ENCODE assay signal across 8 cellular contexts in the genomic region with DNA sequence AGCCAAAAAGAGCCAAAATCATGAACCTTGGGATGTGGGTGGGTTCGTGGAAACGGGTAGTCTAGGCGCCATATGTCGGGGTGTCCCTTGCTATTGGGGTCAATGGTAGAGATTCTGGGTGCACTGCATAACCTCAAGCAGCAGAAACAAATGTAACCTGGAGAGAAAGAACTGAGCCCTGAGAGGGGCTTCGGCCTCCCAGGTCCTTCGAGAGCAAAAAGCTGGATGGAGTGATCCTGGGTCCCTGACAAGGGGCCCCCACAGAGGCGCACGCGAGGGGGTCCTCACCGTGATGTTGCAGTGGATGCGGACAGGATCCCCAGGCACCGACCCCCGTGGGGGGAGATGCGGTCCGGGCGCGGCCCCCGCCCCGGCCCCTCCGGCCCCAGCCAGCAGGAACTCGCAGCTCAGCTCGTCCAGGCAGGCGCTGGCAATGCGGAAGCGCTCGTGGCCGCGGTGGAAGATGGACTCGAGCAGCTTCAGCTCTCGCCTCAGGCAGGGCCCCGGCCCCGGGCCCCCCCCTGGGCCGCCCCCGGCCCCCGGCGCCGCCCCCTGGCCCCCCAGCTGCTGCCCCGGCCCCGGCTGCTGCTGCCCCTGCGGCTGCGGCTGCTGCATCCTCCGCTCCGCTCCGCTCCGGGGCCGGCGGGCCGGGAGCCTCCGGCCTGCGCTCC. TPM values are rescaled to one million over a fixed set of nuclear protein-coding genes. Genes with fewer than 3 reads are reported as not detected.
DNase-seq lines count a peak whose midpoint lies in the region; ATAC-seq, FAIRE-seq and TF ChIP-seq lines count a peak whose summit lies in the region.

No MANE protein-coding gene starts in this region.

- no peak for TF ChIP-seq RAD21 in K562 (CRISPR knock-in tag; conservative IDR thresholded peaks at IDR 0.05 in 1 of 2, IDR thresholded peaks at IDR 0.05 in 1 of 2)

- intact Hi-C loops in K562 (cut with micrococcal nuclease) = loop anchor here (2.0 to 5.0 kb wide), 5 partner anchors 199 to 529 kb away; a partner anchor contains a TSS

- H3K9ac ChIP-seq in ES-I3 (ENCODE audit: low read depth, low read length) (peak overlapping the region; percentile 83), K562 (ENCODE audit: insufficient read depth in 1 of 2, low read depth in 2 of 2, low read length in 2 of 2) (peak overlapping the region; percentile 80 to 94)

- H3K4me3 ChIP-seq in RWPE2 (ENCODE audit: severe bottlenecking) = peak overlapping the region; percentile 76
- H3K4me3 ChIP-seq in K562 = peak overlapping the region; percentile 82

- BruUV-seq in K562 (replicated peaks; lab: Mats Ljungman, UMichigan) = no TSS peak

- H3K9me3 ChIP-seq in ES-I3 (ENCODE audit: control insufficient read depth, insufficient read depth, low read length) (no peaks in the 10 kb centered on the region), RWPE2 (ENCODE audit: severe bottlenecking) (no peaks in the 10 kb centered on the region), K562 (replicated peaks; ENCODE audit: control insufficient read depth, insufficient read depth, low read depth, low read length) (no peaks in the 10 kb centered on the region)

- WGBS in K562 (ENCODE audit: insufficient coverage, low coverage, missing lambda C conversion rate) = under 1% methylated on average over 21 of the region's 50 CpGs

- H3K4me1 ChIP-seq in ES-I3 (ENCODE audit: insufficient read depth, low read length) (peaks cover 12% of the 10 kb centered on the region), RWPE2 (ENCODE audit: insufficient read depth, poor library complexity, severe bottlenecking) (peaks cover 8% of the 10 kb centered on the region), K562 (replicated peaks in 1 of 2; ENCODE audit: control insufficient read depth in 2 of 2, insufficient read depth in 2 of 2, low read length in 2 of 2) (peaks cover 18 to 21% of the 10 kb centered on the region in 2 experiments; a peak in 4 of 5 replicates)

- in situ Hi-C loops in K562 (cut with MboI) = loop anchor here (5.0 kb wide), 1 partner anchor 71 kb away; no protein-coding TSS in a partner anchor

- no peaks in the 10 kb centered on the region for H3K27me3 ChIP-seq in RWPE2 (ENCODE audit: insufficient read depth, poor library complexity, severe bottlenecking)
- peaks cover 0 to 2% of the 10 kb centered on the region in 2 experiments; a peak in 1 of 5 replicates for H3K27me3 ChIP-seq in K562 (ENCODE audit: control insufficient read depth in 2 of 2, insufficient read depth in 2 of 2, low read length in 2 of 2)

- POLR2A ChIA-PET in K562 (lab: Yijun Ruan, JAX) = interaction anchor here (0.6 kb wide), 1 partner anchor 17 kb away, joined by 3 read pairs; no protein-coding TSS in a partner anchor

- ATAC-seq in HG02642 (IDR thresholded peaks at IDR 0.05; ENCODE audit: poor library complexity, unreplicated experiment) (peak; percentile 22), RWPE2 (ENCODE audit: low read depth) (no peak), K562 (peak; percentile 6; the same call in 2 of the 3 replicates)

- peak; percentile 51 for FAIRE-seq in K562 (lab: Jason Lieb, UNC)

- peaks cover 27% of the 10 kb centered on the region for H3K79me2 ChIP-seq in K562 (ENCODE audit: control insufficient read depth, insufficient read depth, low read length)

- H3K9me1 ChIP-seq in K562 (ENCODE audit: control insufficient read depth, insufficient read depth, low read length) = no peaks in the 10 kb centered on the region

- H3K36me3 ChIP-seq in ES-I3 (ENCODE audit: insufficient read depth, low read length) = peaks cover 25% of the 10 kb centered on the region
- H3K36me3 ChIP-seq in RWPE2 (ENCODE audit: low read depth) = peaks cover 32% of the 10 kb centered on the region
- H3K36me3 ChIP-seq in K562 (ENCODE audit: control insufficient read depth, insufficient read depth, low read length) = peaks cover 32% of the 10 kb centered on the region

- TF ChIP-seq POLR2A in K562 (conservative IDR thresholded peaks at IDR 0.05) = no peak

- CTCF ChIA-PET in K562 (lab: Yijun Ruan, JAX; ENCODE audit: low intra/inter-chr PET ratio) = interaction anchor here (0.7 to 2.8 kb wide), 6 partner anchors 12 to 503 kb away, joined by 3 to 19 read pairs (median 4); no protein-coding TSS in a partner anchor

- no peak for TF ChIP-seq EP300 in K562 (IDR thresholded peaks at IDR 0.05; ENCODE audit: low read length)

- TF ChIP-seq CTCF in RWPE2 (IDR thresholded peaks at IDR 0.05; ENCODE audit: poor library complexity, severe bottlenecking) (no peak), K562 (IDR thresholded peaks at IDR 0.05 in 2 of 3, conservative IDR thresholded peaks at IDR 0.05 in 1 of 3; ENCODE audit: insufficient read depth in 2 of 3, low read depth in 1 of 3, low read length in 3 of 3) (no peak)

- DNase-seq in RWPE2 (ENCODE audit: low spot score) (no peak), K562 (ENCODE audit: extremely low read depth in 1 of 4, low spot score in 3 of 4) (peak; percentile 32 to 85 (median 63)), iris pigment epithelial cell (ENCODE audit: low read depth) (peak; percentile 39), NCI-H1105 (lab: John Stamatoyannopoulos, UW) (no peak)
- DNase-seq in stimulated activated CD4-positive, alpha-beta T cell treated with anti-CD3 and anti-CD28 coated beads, Interleukin-4, amount 100 ng/mL, for 24 hours = peak; percentile 21
- no peak for DNase-seq in NK-92 treated with Interleukin-12 subunit alpha and Interleukin-12 subunit beta, amount 100 ng/mL, for 24 hours (lab: John Stamatoyannopoulos, UW)

- H3K27ac ChIP-seq in RWPE2 (ENCODE audit: poor library complexity, severe bottlenecking) (peak overlapping the region; percentile 83), K562 (ENCODE audit: extremely low read depth, low read depth, low read length) (peak overlapping the region; percentile 68)

- H3K4me2 ChIP-seq in K562 (ENCODE audit: insufficient read depth, low read length) = peak overlapping the region; percentile 99

- H4K20me1 ChIP-seq in K562 (replicated peaks; ENCODE audit: control insufficient read depth, insufficient read depth, low read length) = no peaks in the 10 kb centered on the region

- peak overlapping the region; percentile 26 for H2AFZ ChIP-seq in K562 (ENCODE audit: low read depth, low read length)

RNA-seq across cellular contexts. Expression of a gene that starts 0.4 kb away (rescaled TPM):
- total RNA-seq in K562 (2011; cell fraction: chromatin; rRNA removed; ENCODE audit: low replicate concordance) = 32.4 and 54.0 TPM in 2 replicates
- total RNA-seq in K562 (2011; cell fraction: nucleolus; rRNA removed) = 26.2 and 28.7 TPM in 2 replicates
- 24.3 and 36.3 TPM in 2 replicates for total RNA-seq in K562 (2011; cell fraction: nucleoplasm; rRNA removed)
- total RNA-seq in K562 (2014; rRNA removed) (21.6 and 25.2 TPM in 2 replicates), K562 (2014; rRNA removed; fragmentation: Illumina TruSeq; extraction: Trizol) (28.5 and 32.1 TPM in 2 replicates), K562 (2015; rRNA removed; fragmentation: Illumina TruSeq; extraction: Trizol) (31.6 and 33.2 TPM in 2 replicates), K562 (2021) (58.8 and 62.4 TPM in 2 replicates)
- polyA plus RNA-seq in K562 (2011; rRNA removed) (14.2 and 17.7 TPM in 2 replicates), K562 (2014; fragmentation: Illumina TruSeq; extraction: Trizol) (39.0 and 48.3 TPM in 2 replicates), K562 (2014; fragmentation: Nextera tagmentation; extraction: Ambion mirVana) (10 to 100 TPM in 1 of 2 experiments, 1 to 10 TPM in 1; 8.0 to 10.6 TPM), K562 (2014; rRNA removed) (17.9 and 27.6 TPM in 2 replicates)
- 5.4 and 7.9 TPM in 2 replicates for polyA plus RNA-seq in K562 (2011; cell fraction: cytosol; rRNA removed)
- polyA plus RNA-seq in K562 (2011; cell fraction: nucleus; rRNA removed) = 33.8 and 37.6 TPM in 2 replicates
- polyA plus RNA-seq in K562 (2012) = 43.5 and 51.3 TPM in 2 replicates
- polyA minus RNA-seq in K562 (2011; rRNA and poly(A)+ RNA removed) = 8.3 and 8.9 TPM in 2 replicates
- 12.8 and 15.7 TPM in 2 replicates for polyA minus RNA-seq in K562 (2011; cell fraction: cytosol; rRNA and poly(A)+ RNA removed)
- 12.1 and 22.4 TPM in 2 replicates for polyA minus RNA-seq in K562 (2011; cell fraction: nucleus; rRNA and poly(A)+ RNA removed)

RNA-seq across cellular contexts. Expression of a gene that starts 9.5 kb away (rescaled TPM):
- total RNA-seq in K562 (2011; cell fraction: chromatin; rRNA removed; ENCODE audit: low replicate concordance) = not detected in 2 replicates
- total RNA-seq in K562 (2011; cell fraction: nucleolus; rRNA removed) = not detected in 2 replicates
- not detected in 2 replicates for total RNA-seq in K562 (2011; cell fraction: nucleoplasm; rRNA removed)
- not detected in 2 replicates for total RNA-seq in K562 (2014; rRNA removed)
- total RNA-seq in K562 (2014; rRNA removed; fragmentation: Illumina TruSeq; extraction: Trizol) = not detected in 2 replicates
- total RNA-seq in K562 (2015; rRNA removed; fragmentation: Illumina TruSeq; extraction: Trizol) = not detected in 2 replicates
- total RNA-seq in K562 (2021) = not detected in 2 replicates
- polyA plus RNA-seq in K562 (2011; rRNA removed) = not detected in 2 replicates
- not detected in 2 replicates for polyA plus RNA-seq in K562 (2011; cell fraction: cytosol; rRNA removed)
- polyA plus RNA-seq in K562 (2011; cell fraction: nucleus; rRNA removed) = not detected in 2 replicates
- 0.03 and 0.07 TPM in 2 replicates for polyA plus RNA-seq in K562 (2012)
- polyA plus RNA-seq in K562 (2014; fragmentation: Illumina TruSeq; extraction: Trizol) = not detected in 2 replicates
- under 1 TPM in 1 of 2 experiments, not detected in 1; 0.01 TPM for polyA plus RNA-seq in K562 (2014; fragmentation: Nextera tagmentation; extraction: Ambion mirVana)
- polyA plus RNA-seq in K562 (2014; rRNA removed) = not detected in 2 replicates
- not detected in 2 replicates for polyA minus RNA-seq in K562 (2011; rRNA and poly(A)+ RNA removed)
- not detected in 2 replicates for polyA minus RNA-seq in K562 (2011; cell fraction: cytosol; rRNA and poly(A)+ RNA removed)
- polyA minus RNA-seq in K562 (2011; cell fraction: nucleus; rRNA and poly(A)+ RNA removed) = 0.11 TPM in 1 of 2 replicates, not detected in the other

RNA-seq across cellular contexts. Expression of a gene that starts 49.9 kb away (rescaled TPM):
- total RNA-seq in K562 (2011; cell fraction: chromatin; rRNA removed; ENCODE audit: low replicate concordance) = 167 and 223 TPM in 2 replicates
- total RNA-seq in K562 (2011; cell fraction: nucleolus; rRNA removed) = 128 and 132 TPM in 2 replicates
- total RNA-seq in K562 (2011; cell fraction: nucleoplasm; rRNA removed) = 127 and 128 TPM in 2 replicates
- 48.0 and 53.6 TPM in 2 replicates for total RNA-seq in K562 (2014; rRNA removed)
- total RNA-seq in K562 (2014; rRNA removed; fragmentation: Illumina TruSeq; extraction: Trizol) = 60.2 and 63.6 TPM in 2 replicates
- 66.2 and 68.0 TPM in 2 replicates for total RNA-seq in K562 (2015; rRNA removed; fragmentation: Illumina TruSeq; extraction: Trizol)
- total RNA-seq in K562 (2021) = 94.2 and 96.9 TPM in 2 replicates
- 117 and 123 TPM in 2 replicates for polyA plus RNA-seq in K562 (2011; rRNA removed)
- 62.0 and 83.9 TPM in 2 replicates for polyA plus RNA-seq in K562 (2011; cell fraction: cytosol; rRNA removed)
- polyA plus RNA-seq in K562 (2011; cell fraction: nucleus; rRNA removed) = 176 and 229 TPM in 2 replicates
- polyA plus RNA-seq in K562 (2012) = 45.6 and 52.9 TPM in 2 replicates
- 67.0 and 75.9 TPM in 2 replicates for polyA plus RNA-seq in K562 (2014; fragmentation: Illumina TruSeq; extraction: Trizol)
- 10 to 100 TPM; 30.1 to 41.2 TPM for polyA plus RNA-seq in K562 (2014; fragmentation: Nextera tagmentation; extraction: Ambion mirVana)
- 46.3 and 51.3 TPM in 2 replicates for polyA plus RNA-seq in K562 (2014; rRNA removed)
- 157 and 202 TPM in 2 replicates for polyA minus RNA-seq in K562 (2011; rRNA and poly(A)+ RNA removed)
- polyA minus RNA-seq in K562 (2011; cell fraction: cytosol; rRNA and poly(A)+ RNA removed) = 61.0 and 68.0 TPM in 2 replicates
- polyA minus RNA-seq in K562 (2011; cell fraction: nucleus; rRNA and poly(A)+ RNA removed) = 58.7 and 108 TPM in 2 replicates

RNA-seq across cellular contexts. Expression of a gene that starts 55.9 kb away (rescaled TPM):
- total RNA-seq in K562 (2011; cell fraction: chromatin; rRNA removed; ENCODE audit: low replicate concordance) = not detected in 2 replicates
- total RNA-seq in K562 (2011; cell fraction: nucleolus; rRNA removed) = not detected in 2 replicates
- total RNA-seq in K562 (2011; cell fraction: nucleoplasm; rRNA removed) = not detected in 2 replicates
- total RNA-seq in K562 (2014; rRNA removed) (0.04 and 0.05 TPM in 2 replicates), K562 (2014; rRNA removed; fragmentation: Illumina TruSeq; extraction: Trizol) (not detected in 2 replicates), K562 (2015; rRNA removed; fragmentation: Illumina TruSeq; extraction: Trizol) (not detected in 2 replicates), K562 (2021) (not detected in 2 replicates)
- polyA plus RNA-seq in K562 (2011; rRNA removed) (not detected in 2 replicates), K562 (2014; fragmentation: Illumina TruSeq; extraction: Trizol) (not detected in 2 replicates), K562 (2014; fragmentation: Nextera tagmentation; extraction: Ambion mirVana) (not detected), K562 (2014; rRNA removed) (0.01 TPM in 1 of 2 replicates, not detected in the other)
- polyA plus RNA-seq in K562 (2011; cell fraction: cytosol; rRNA removed) = not detected in 2 replicates
- not detected in 2 replicates for polyA plus RNA-seq in K562 (2011; cell fraction: nucleus; rRNA removed)
- polyA plus RNA-seq in K562 (2012) = 0.06 TPM in 1 of 2 replicates, not detected in the other
- not detected in 2 replicates for polyA minus RNA-seq in K562 (2011; rRNA and poly(A)+ RNA removed)
- polyA minus RNA-seq in K562 (2011; cell fraction: cytosol; rRNA and poly(A)+ RNA removed) = not detected in 2 replicates
- not detected in 2 replicates for polyA minus RNA-seq in K562 (2011; cell fraction: nucleus; rRNA and poly(A)+ RNA removed)

RNA-seq across cellular contexts. Expression of a gene that starts 56.1 kb away (rescaled TPM):
- total RNA-seq in K562 (2011; cell fraction: chromatin; rRNA removed; ENCODE audit: low replicate concordance) = not detected in 2 replicates
- not detected in 2 replicates for total RNA-seq in K562 (2011; cell fraction: nucleolus; rRNA removed)
- not detected in 2 replicates for total RNA-seq in K562 (2011; cell fraction: nucleoplasm; rRNA removed)
- total RNA-seq in K562 (2014; rRNA removed) (not detected in 2 replicates), K562 (2014; rRNA removed; fragmentation: Illumina TruSeq; extraction: Trizol) (not detected in 2 replicates), K562 (2015; rRNA removed; fragmentation: Illumina TruSeq; extraction: Trizol) (not detected in 2 replicates), K562 (2021) (not detected in 2 replicates)
- polyA plus RNA-seq in K562 (2011; rRNA removed) (not detected in 2 replicates), K562 (2014; fragmentation: Illumina TruSeq; extraction: Trizol) (not detected in 2 replicates), K562 (2014; fragmentation: Nextera tagmentation; extraction: Ambion mirVana) (not detected), K562 (2014; rRNA removed) (not detected in 2 replicates)
- not detected in 2 replicates for polyA plus RNA-seq in K562 (2011; cell fraction: cytosol; rRNA removed)
- polyA plus RNA-seq in K562 (2011; cell fraction: nucleus; rRNA removed) = not detected in 2 replicates
- polyA plus RNA-seq in K562 (2012) = not detected in 2 replicates
- polyA minus RNA-seq in K562 (2011; rRNA and poly(A)+ RNA removed) = not detected in 2 replicates
- polyA minus RNA-seq in K562 (2011; cell fraction: cytosol; rRNA and poly(A)+ RNA removed) = not detected in 2 replicates
- polyA minus RNA-seq in K562 (2011; cell fraction: nucleus; rRNA and poly(A)+ RNA removed) = not detected in 2 replicates

Comparison
In these comparisons a context has a peak if more than half of its experiments do, and no peak if none do; other contexts are left out.
1. DNase-seq: peak in K562 (4 of 4), iris pigment epithelial cell (single experiment) and stimulated activated CD4-positive, alpha-beta T cell treated with anti-CD3 and anti-CD28 coated beads, Interleukin-4, amount 100 ng/mL, for 24 hours (single experiment); none in RWPE2 (single experiment), NCI-H1105 (single experiment) and NK-92 treated with Interleukin-12 subunit alpha and Interleukin-12 subunit beta, amount 100 ng/mL, for 24 hours (single experiment).